10 cellular contexts compared by ENCODE assay signal in the genomic region with DNA sequence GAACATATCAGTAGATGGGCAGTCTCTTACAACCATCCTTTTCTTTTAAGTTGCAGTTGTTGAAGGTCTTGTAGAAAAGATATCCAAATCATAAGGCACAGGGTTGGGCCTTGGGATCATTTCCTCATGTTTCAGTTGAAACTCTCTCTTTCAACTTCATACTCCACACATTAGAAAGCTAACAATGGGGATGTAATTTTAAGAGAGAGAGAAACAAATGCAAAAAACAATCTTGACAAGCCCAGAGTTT.
DNase-seq lines count a peak whose midpoint lies in the region; ATAC-seq and TF ChIP-seq lines count a peak whose summit lies in the region.
"Had no signal": no experiment of that assay in that cellular context is flagged by ENCODE, and none has a peak within 500 bp of the region (broad histone marks: within the 10 kb centered on the region; RNA-seq: fewer than 3 reads in every experiment).

No MANE protein-coding gene starts in this region.

- no peak for TF ChIP-seq POLR2A in suprapubic skin (IDR thresholded peaks at IDR 0.05)

- TF ChIP-seq CTCF in foreskin fibroblast (IDR thresholded peaks at IDR 0.05; ENCODE audit: low read depth, low read length): no peak
- TF ChIP-seq CTCF in suprapubic skin (IDR thresholded peaks at IDR 0.05): no peak

- peak; percentile 57 for DNase-seq in NCI-H2107 treated with DMSO at 0.1 percent for 48 hours (lab: John Stamatoyannopoulos, UW; ENCODE audit: unreplicated experiment)
- no peak for DNase-seq in NCI-H2107 (lab: John Stamatoyannopoulos, UW)
- no peak for DNase-seq in foreskin fibroblast
- DNase-seq in suprapubic skin (ENCODE audit: low spot score in 2 of 2): no peak
- DNase-seq in GF-D8 (lab: John Stamatoyannopoulos, UW): no peak
- DNase-seq in G401 (ENCODE audit: low spot score): no peak
- no peak for DNase-seq in SK-N-DZ (ENCODE audit: low spot score)
- DNase-seq: 8988T, GDM1 had no signal

- no peak overlapping the region for H3K27ac ChIP-seq in suprapubic skin

- peaks cover 22% of the 10 kb centered on the region for H3K4me1 ChIP-seq in suprapubic skin

- in situ Hi-C loops in G401 (cut with HindIII; ENCODE audit: low sequenced_read_pairs): no loop called here

- H3K9me3 ChIP-seq in suprapubic skin: no peaks in the 10 kb centered on the region

- peak; percentile 0; the same call in 2 of the 3 replicates for ATAC-seq in SK-N-SH treated with all-trans-retinoic acid at 6 μM for 48 hours

- no peaks in the 10 kb centered on the region for H3K36me3 ChIP-seq in suprapubic skin

- no peaks in the 10 kb centered on the region for H3K27me3 ChIP-seq in suprapubic skin

- H3K4me3 ChIP-seq in foreskin fibroblast (ENCODE audit: low read depth in 1 of 2, low read length in 2 of 2) (peak overlapping the region; percentile 80 to 98), suprapubic skin (peak overlapping the region; percentile 90)

- TF ChIP-seq EP300 in suprapubic skin (IDR thresholded peaks at IDR 0.05): no peak

TF ChIP-seq in SK-N-SH treated with all-trans-retinoic acid at 6 μM for 48 hours, 23 proteins besides CTCF, POLR2A, EP300 and RAD21:
- no peak for TF ChIP-seq SNAI2 (CRISPR knock-in tag; IDR thresholded peaks at IDR 0.05)
- TF ChIP-seq ESRRG (CRISPR knock-in tag; IDR thresholded peaks at IDR 0.05): no peak
- TF ChIP-seq GLIS3 (CRISPR knock-in tag; IDR thresholded peaks at IDR 0.05): no peak
- no peak for TF ChIP-seq RARB (CRISPR knock-in tag; IDR thresholded peaks at IDR 0.05)
- TF ChIP-seq, protein P1, sequence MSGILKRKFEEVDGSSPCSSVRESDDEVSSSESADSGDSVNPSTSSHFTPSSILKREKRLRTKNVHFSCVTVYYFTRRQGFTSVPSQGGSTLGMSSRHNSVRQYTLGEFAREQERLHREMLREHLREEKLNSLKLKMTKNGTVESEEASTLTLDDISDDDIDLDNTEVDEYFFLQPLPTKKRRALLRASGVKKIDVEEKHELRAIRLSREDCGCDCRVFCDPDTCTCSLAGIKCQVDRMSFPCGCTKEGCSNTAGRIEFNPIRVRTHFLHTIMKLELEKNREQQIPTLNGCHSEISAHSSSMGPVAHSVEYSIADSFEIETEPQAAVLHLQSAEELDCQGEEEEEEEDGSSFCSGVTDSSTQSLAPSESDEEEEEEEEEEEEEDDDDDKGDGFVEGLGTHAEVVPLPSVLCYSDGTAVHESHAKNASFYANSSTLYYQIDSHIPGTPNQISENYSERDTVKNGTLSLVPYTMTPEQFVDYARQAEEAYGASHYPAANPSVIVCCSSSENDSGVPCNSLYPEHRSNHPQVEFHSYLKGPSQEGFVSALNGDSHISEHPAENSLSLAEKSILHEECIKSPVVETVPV (CRISPR knock-in tag; IDR thresholded peaks at IDR 0.05): no peak
- TF ChIP-seq ARNTL (CRISPR knock-in tag; IDR thresholded peaks at IDR 0.05; ENCODE audit: borderline replicate concordance, low read depth): no peak
- no peak for TF ChIP-seq ZFP3 (CRISPR knock-in tag; IDR thresholded peaks at IDR 0.05)
- no peak for TF ChIP-seq TCF4 (CRISPR knock-in tag; IDR thresholded peaks at IDR 0.05; ENCODE audit: borderline replicate concordance)
- TF ChIP-seq ZNF70 (CRISPR knock-in tag; IDR thresholded peaks at IDR 0.05): no peak
- TF ChIP-seq, protein P2, sequence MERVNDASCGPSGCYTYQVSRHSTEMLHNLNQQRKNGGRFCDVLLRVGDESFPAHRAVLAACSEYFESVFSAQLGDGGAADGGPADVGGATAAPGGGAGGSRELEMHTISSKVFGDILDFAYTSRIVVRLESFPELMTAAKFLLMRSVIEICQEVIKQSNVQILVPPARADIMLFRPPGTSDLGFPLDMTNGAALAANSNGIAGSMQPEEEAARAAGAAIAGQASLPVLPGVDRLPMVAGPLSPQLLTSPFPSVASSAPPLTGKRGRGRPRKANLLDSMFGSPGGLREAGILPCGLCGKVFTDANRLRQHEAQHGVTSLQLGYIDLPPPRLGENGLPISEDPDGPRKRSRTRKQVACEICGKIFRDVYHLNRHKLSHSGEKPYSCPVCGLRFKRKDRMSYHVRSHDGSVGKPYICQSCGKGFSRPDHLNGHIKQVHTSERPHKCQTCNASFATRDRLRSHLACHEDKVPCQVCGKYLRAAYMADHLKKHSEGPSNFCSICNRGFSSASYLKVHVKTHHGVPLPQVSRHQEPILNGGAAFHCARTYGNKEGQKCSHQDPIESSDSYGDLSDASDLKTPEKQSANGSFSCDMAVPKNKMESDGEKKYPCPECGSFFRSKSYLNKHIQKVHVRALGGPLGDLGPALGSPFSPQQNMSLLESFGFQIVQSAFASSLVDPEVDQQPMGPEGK (CRISPR knock-in tag; IDR thresholded peaks at IDR 0.05; ENCODE audit: borderline replicate concordance): no peak
